17 cellular contexts compared by ENCODE assay signal in the genomic region with DNA sequence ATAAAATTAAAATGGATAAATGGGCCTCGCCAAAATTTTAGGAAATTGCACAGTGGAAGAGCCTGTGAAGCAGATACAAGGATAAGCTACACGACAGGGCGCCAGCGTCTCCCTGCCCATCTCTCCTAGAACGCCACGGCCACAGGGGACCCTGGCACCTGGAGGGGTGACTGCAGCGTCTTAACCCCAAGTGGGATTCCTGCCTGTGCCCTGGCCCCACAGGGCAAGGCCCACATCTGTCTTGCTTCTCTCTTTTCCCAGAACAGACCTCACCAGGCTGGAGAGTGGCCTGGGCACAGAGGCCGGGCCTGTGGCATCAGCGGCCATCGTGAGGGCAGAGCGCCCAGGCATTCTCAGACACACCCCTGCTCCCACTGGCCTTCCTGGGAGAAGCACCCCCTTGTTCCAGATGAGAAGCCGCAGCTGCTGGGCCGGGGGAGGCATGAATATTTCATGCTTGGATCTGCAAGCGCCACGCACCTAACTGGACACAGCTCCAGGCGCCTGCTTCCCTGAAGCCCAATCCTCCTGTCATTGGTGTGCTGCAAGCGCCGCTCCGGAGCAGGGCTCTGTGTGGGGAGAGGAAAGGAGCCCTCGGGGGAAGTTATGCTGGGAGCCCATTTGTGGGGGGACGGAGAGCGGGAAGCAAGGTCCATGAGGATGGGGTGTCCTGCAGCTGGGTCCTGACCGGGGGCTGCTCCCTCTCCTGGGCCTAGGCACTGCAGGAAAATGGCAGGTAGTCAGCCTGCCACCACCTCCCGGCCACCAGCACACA.
A peak's percentile ranks its signal among the peaks of the same experiment; 100 is the strongest.
DNase-seq lines count a peak whose midpoint lies in the region; ATAC-seq and TF ChIP-seq lines count a peak whose summit lies in the region.
"Had no signal": no experiment of that assay in that cellular context is flagged by ENCODE, and none has a peak within 500 bp of the region (broad histone marks: within the 10 kb centered on the region; RNA-seq: fewer than 3 reads in every experiment).

No MANE protein-coding gene starts in this region.

- no peak overlapping the region for H4K8ac ChIP-seq in trophoblast cell (ENCODE audit: low read depth, low read length)

- no peak overlapping the region for H3K18ac ChIP-seq in trophoblast cell (ENCODE audit: low read length)

- no CpG with 5 or more reads among the region's 24 CpGs for WGBS in trophoblast cell (ENCODE audit: extremely low coverage, insufficient coverage, insufficient read length)
- WGBS in transverse colon (ENCODE audit: low coverage in 1 of 2), 2 donors, result 93% methylated on average over 24 of the region's 24 CpGs; no CpG with 5 or more reads in 1 of the 2 donors

- TF ChIP-seq CTCF in coronary artery (IDR thresholded peaks at IDR 0.05), result no peak
- TF ChIP-seq CTCF in upper lobe of right lung (IDR thresholded peaks at IDR 0.05), result no peak
- no peak for TF ChIP-seq CTCF in transverse colon (IDR thresholded peaks at IDR 0.05)

- no peak overlapping the region for H3K4ac ChIP-seq in trophoblast cell (ENCODE audit: low read depth, low read length)

- no peak overlapping the region for H2BK12ac ChIP-seq in trophoblast cell (ENCODE audit: low read length)

- H3K4me1 ChIP-seq in trophoblast cell (ENCODE audit: control insufficient read depth in 1 of 2, insufficient read depth in 2 of 2, low read length in 2 of 2) (no peaks in the 10 kb centered on the region), upper lobe of right lung (no peaks in the 10 kb centered on the region), transverse colon (no peaks in the 10 kb centered on the region)

- H3K9me3 ChIP-seq in trophoblast cell (ENCODE audit: insufficient read depth, low read depth, low read length) (no peaks in the 10 kb centered on the region), upper lobe of right lung (no peaks in the 10 kb centered on the region), transverse colon (no peaks in the 10 kb centered on the region)

- H2AK5ac ChIP-seq in trophoblast cell (ENCODE audit: low read length), result no peak overlapping the region

- no peak overlapping the region for H3K4me3 ChIP-seq in coronary artery
- H3K4me3 ChIP-seq in trophoblast cell (ENCODE audit: low read depth, low read length), result no peak overlapping the region
- no peak overlapping the region for H3K4me3 ChIP-seq in upper lobe of right lung
- H3K4me3 ChIP-seq in transverse colon, result no peak overlapping the region

- ATAC-seq in upper lobe of right lung, result no peak
- no peak for ATAC-seq in HG03469 (IDR thresholded peaks at IDR 0.05; ENCODE audit: unreplicated experiment)

- intact Hi-C loops in upper lobe of right lung (cut with DNase I), result no loop called here
- intact Hi-C loops in transverse colon (cut with DNase I; ENCODE audit: low total_unique reads), result no loop called here

- H3K27me3 ChIP-seq in trophoblast cell (ENCODE audit: insufficient read depth, low read length), result no peaks in the 10 kb centered on the region
- no peaks in the 10 kb centered on the region for H3K27me3 ChIP-seq in upper lobe of right lung
- H3K27me3 ChIP-seq in transverse colon, result no peaks in the 10 kb centered on the region

- H2AFZ ChIP-seq in trophoblast cell (ENCODE audit: insufficient read depth, low read length, poor library complexity), result no peak overlapping the region

- no peak for TF ChIP-seq EP300 in transverse colon (IDR thresholded peaks at IDR 0.05; ENCODE audit: low read depth)

- H3K9ac ChIP-seq in trophoblast cell (ENCODE audit: low read length), result peak overlapping the region; percentile 72

- H3K27ac ChIP-seq in coronary artery (no peak overlapping the region), trophoblast cell (ENCODE audit: low read depth, low read length) (no peak overlapping the region), upper lobe of right lung (no peak overlapping the region), transverse colon (no peak overlapping the region)

- H3K4me2 ChIP-seq in trophoblast cell (ENCODE audit: low read length), result no peak overlapping the region

- DNase-seq in activated effector memory CD4-positive, alpha-beta T cell treated with anti-CD3 and anti-CD28 coated beads, Interleukin-2, amount 50 U/mL, for 16 hours, result peak; percentile 34
- DNase-seq in activated effector memory CD4-positive, alpha-beta T cell treated with Interleukin-2 at 50 U/mL for 16 hours, result no peak
- DNase-seq in coronary artery (ENCODE audit: low spot score) (peak; percentile 38), trophoblast cell (no peak), upper lobe of right lung (peak; percentile 48), transverse colon (no peak), NCI-H2029 (lab: John Stamatoyannopoulos, UW) (no peak)
- DNase-seq: C1 segment of cervical spinal cord, COR-L47, DMS153, EL, NCI-H1048, NCI-H1436 treated with DMSO at 0.1 percent for 48 hours, NCI-H2081, NCI-H774, RPMI8226 had no signal

- H3K14ac ChIP-seq in trophoblast cell (ENCODE audit: low read length), result no peak overlapping the region

- in situ Hi-C loops in transverse colon (cut with MboI; ENCODE audit: low pct_ligation_motif_present in 1 of 4, low pct_unique_long_range_greater_than_20kb in 1 of 4, low sequenced_read_pairs in 3 of 4), result no loop called here

- no peak overlapping the region for H4K91ac ChIP-seq in trophoblast cell (ENCODE audit: low read depth, low read length)

- H3K23ac ChIP-seq in trophoblast cell (ENCODE audit: low read length), result no peak overlapping the region

- H3K79me2 ChIP-seq in trophoblast cell (ENCODE audit: control insufficient read depth, insufficient read depth, low read length, poor library complexity), result no peaks in the 10 kb centered on the region

- H2BK5ac ChIP-seq in trophoblast cell (ENCODE audit: low read depth, low read length, poor library complexity), result no peak overlapping the region

- no peak overlapping the region for H4K12ac ChIP-seq in trophoblast cell (ENCODE audit: low read depth, low read length)

- H3K36me3 ChIP-seq in trophoblast cell (ENCODE audit: control insufficient read depth in 1 of 2, insufficient read depth in 2 of 2, low read length in 2 of 2), result no peaks in the 10 kb centered on the region
- no peaks in the 10 kb centered on the region for H3K36me3 ChIP-seq in upper lobe of right lung
- no peaks in the 10 kb centered on the region for H3K36me3 ChIP-seq in transverse colon

- H2BK120ac ChIP-seq in trophoblast cell (ENCODE audit: insufficient read depth, low read length, poor library complexity), result no peak overlapping the region

- TF ChIP-seq POLR2A in transverse colon (IDR thresholded peaks at IDR 0.05), result no peak

- H3K79me1 ChIP-seq in trophoblast cell (ENCODE audit: low read length), result no peaks in the 10 kb centered on the region

Comparison
In these comparisons a context has a peak if more than half of its experiments do, and no peak if none do; other contexts are left out.
1. DNase-seq: peak in activated effector memory CD4-positive, alpha-beta T cell treated with anti-CD3 and anti-CD28 coated beads, Interleukin-2, amount 50 U/mL, for 16 hours (single experiment), coronary artery (single experiment) and upper lobe of right lung (single experiment); none in activated effector memory CD4-positive, alpha-beta T cell treated with Interleukin-2 at 50 U/mL for 16 hours (single experiment), trophoblast cell (0 of 2), transverse colon (single experiment) and NCI-H2029 (single experiment).